13 cellular contexts compared by ENCODE assay signal in the genomic region with DNA sequence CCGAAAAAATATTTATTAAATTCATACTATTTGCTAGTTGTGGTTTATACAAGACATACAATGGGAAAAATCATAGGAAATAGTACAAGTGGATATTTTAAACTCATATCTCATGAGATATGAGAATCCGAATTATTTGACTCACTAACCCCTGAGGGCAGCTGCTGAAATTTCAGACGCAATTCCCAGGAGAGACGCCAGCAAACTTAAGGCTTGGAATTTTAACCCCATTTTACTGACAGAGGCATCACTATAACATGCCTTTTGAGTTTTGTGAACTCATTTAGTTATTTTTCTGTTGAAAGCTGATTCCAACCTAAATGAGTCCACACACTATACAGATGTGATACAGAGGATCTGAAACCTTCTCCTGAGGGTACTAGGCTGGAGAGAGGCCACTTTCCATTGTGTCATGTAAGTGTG. TPM values are rescaled to one million over a fixed set of nuclear protein-coding genes. Genes with fewer than 3 reads are reported as not detected.
DNase-seq lines count a peak whose midpoint lies in the region; ATAC-seq and TF ChIP-seq lines count a peak whose summit lies in the region.
"Had no signal": no experiment of that assay in that cellular context is flagged by ENCODE, and none has a peak within 500 bp of the region (broad histone marks: within the 10 kb centered on the region; RNA-seq: fewer than 3 reads in every experiment).

No MANE protein-coding gene starts in this region.

- H3K36me3 ChIP-seq in Panc1 (ENCODE audit: control insufficient read depth, insufficient read depth, low read length) = no peaks in the 10 kb centered on the region

- no peak overlapping the region for H3K27ac ChIP-seq in Panc1 (ENCODE audit: low read length)

- ATAC-seq in Panc1 (peak; percentile 48; the same call in 1 of the 2 replicates), sciatic nerve (peak; percentile 26), HG03378 (IDR thresholded peaks at IDR 0.05; ENCODE audit: unreplicated experiment) (no peak)

- H3K4me1 Mint-ChIP-seq in activated CD4-positive, alpha-beta memory T cell treated with anti-CD3 and anti-CD28 coated beads, Interleukin-2, amount 10 ng/mL, durations not matched to agents 7 days and 5 days = no peaks in the 10 kb centered on the region
- H3K4me1 Mint-ChIP-seq: central memory CD8-positive, alpha-beta T cell had no signal

- CTCF ChIA-PET in Panc1 (lab: Charles Lee) = no interaction called here
- CTCF ChIA-PET in activated CD4-positive, alpha-beta memory T cell treated with anti-CD3 and anti-CD28 coated beads, Interleukin-2, amount 10 ng/mL, durations not matched to agents 7 days and 5 days (lab: Charles Lee) = interaction anchor here (0.8 to 1.4 kb wide), 5 partner anchors 12 to 240 kb away, joined by 3 to 4 read pairs (median 3); no protein-coding TSS in a partner anchor

- no peak overlapping the region for H3K4me3 Mint-ChIP-seq in activated CD4-positive, alpha-beta memory T cell treated with anti-CD3 and anti-CD28 coated beads, Interleukin-2, amount 10 ng/mL, durations not matched to agents 7 days and 5 days
- H3K4me3 Mint-ChIP-seq: CD4-positive, alpha-beta T cell; central memory CD8-positive, alpha-beta T cell had no signal

- H3K27ac Mint-ChIP-seq in activated CD4-positive, alpha-beta memory T cell treated with anti-CD3 and anti-CD28 coated beads, Interleukin-2, amount 10 ng/mL, durations not matched to agents 7 days and 5 days = no peak overlapping the region
- H3K27ac Mint-ChIP-seq: CD4-positive, alpha-beta T cell had no signal

- H3K27me3 ChIP-seq in Panc1 (ENCODE audit: control insufficient read depth, insufficient read depth, low read length) = no peaks in the 10 kb centered on the region

- TF ChIP-seq CTCF in Panc1 (IDR thresholded peaks at IDR 0.05) = no peak
- TF ChIP-seq CTCF in fibroblast of pulmonary artery (IDR thresholded peaks at IDR 0.05; ENCODE audit: low read length, missing control alignments) = no peak

- no peaks in the 10 kb centered on the region for H3K4me1 ChIP-seq in Panc1 (ENCODE audit: control insufficient read depth, insufficient read depth, low read length)

- intact Hi-C loops in Panc1 (cut with micrococcal nuclease; ENCODE audit: unreplicated experiment) (loop anchor here (2.0 kb wide), 2 partner anchors 241 to 1001 kb away; no protein-coding TSS in a partner anchor), sciatic nerve (cut with DNase I) (no loop called here)

- in situ Hi-C loops in Panc1 (cut with HindIII; ENCODE audit: low pct_unique_long_range_greater_than_20kb, low sequenced_read_pairs) = no loop called here

- H3K9me3 Mint-ChIP-seq in activated CD4-positive, alpha-beta memory T cell treated with anti-CD3 and anti-CD28 coated beads, Interleukin-2, amount 10 ng/mL, durations not matched to agents 7 days and 5 days = no peaks in the 10 kb centered on the region
- H3K9me3 Mint-ChIP-seq: CD4-positive, alpha-beta T cell; central memory CD8-positive, alpha-beta T cell had no signal

- no peaks in the 10 kb centered on the region for H3K36me3 Mint-ChIP-seq in activated CD4-positive, alpha-beta memory T cell treated with anti-CD3 and anti-CD28 coated beads, Interleukin-2, amount 10 ng/mL, durations not matched to agents 7 days and 5 days (ENCODE audit: low read depth)

- peaks cover 3% of the 10 kb centered on the region for H3K27me3 Mint-ChIP-seq in activated CD4-positive, alpha-beta memory T cell treated with anti-CD3 and anti-CD28 coated beads, Interleukin-2, amount 10 ng/mL, durations not matched to agents 7 days and 5 days

- POLR2A ChIA-PET in Panc1 (lab: Charles Lee) = no interaction called here
- POLR2A ChIA-PET in activated CD4-positive, alpha-beta memory T cell treated with anti-CD3 and anti-CD28 coated beads, Interleukin-2, amount 10 ng/mL, durations not matched to agents 7 days and 5 days (lab: Charles Lee) = no interaction called here

- no TSS peak for BruUV-seq in Panc1 (replicated peaks; lab: Mats Ljungman, UMichigan)

- DNase-seq in EL (peak; percentile 87), Panc1 (ENCODE audit: low read depth, low spot score) (no peak), fibroblast of pulmonary artery (ENCODE audit: low read depth) (peak; percentile 40), sciatic nerve (ENCODE audit: low spot score) (no peak), CD1c-positive myeloid dendritic cell (ENCODE audit: extremely low spot score) (no peak), mucosa of gallbladder (ENCODE audit: low spot score) (no peak)
- DNase-seq in activated CD4-positive, alpha-beta memory T cell treated with anti-CD3 and anti-CD28 coated beads, Interleukin-2, amount 10 ng/mL, durations not matched to agents 7 days and 5 days = no peak
- DNase-seq: CD4-positive, alpha-beta T cell; NCI-H1436 treated with DMSO at 0.1 percent for 48 hours had no signal

- no peak overlapping the region for H3K4me3 ChIP-seq in Panc1 (ENCODE audit: low read depth in 2 of 2, low read length in 2 of 2)
- no peak overlapping the region for H3K4me3 ChIP-seq in fibroblast of pulmonary artery (replicated peaks; ENCODE audit: low read depth, low read length)

- no peaks in the 10 kb centered on the region for H3K9me3 ChIP-seq in Panc1 (ENCODE audit: control insufficient read depth, insufficient read depth, low read depth, low read length)

RNA-seq across cellular contexts. Expression of a gene that starts 5.9 kb away (rescaled TPM):
- total RNA-seq in Panc1 (2021; ENCODE audit: unreplicated experiment) (not detected), sciatic nerve (0.31 TPM), mucosa of gallbladder (not detected)
- polyA plus RNA-seq in Panc1 (2012; ENCODE audit: insufficient read length) = not detected
- not detected for total RNA-seq in activated CD4-positive, alpha-beta memory T cell treated with anti-CD3 and anti-CD28 coated beads, Interleukin-2, amount 10 ng/mL, durations not matched to agents 7 days and 5 days
- total RNA-seq: CD4-positive, alpha-beta T cell; HT-29; renal cortical epithelial cell had no signal

Comparison
In these comparisons a context has a peak if more than half of its experiments do, and no peak if none do; other contexts are left out.
1. DNase-seq: peak in EL (single experiment) and fibroblast of pulmonary artery (single experiment); none in Panc1 (single experiment), sciatic nerve (single experiment), activated CD4-positive, alpha-beta memory T cell treated with anti-CD3 and anti-CD28 coated beads, Interleukin-2, amount 10 ng/mL, durations not matched to agents 7 days and 5 days (single experiment), CD1c-positive myeloid dendritic cell (single experiment) and mucosa of gallbladder (single experiment).